7 cellular contexts compared by ENCODE assay signal in the genomic region with DNA sequence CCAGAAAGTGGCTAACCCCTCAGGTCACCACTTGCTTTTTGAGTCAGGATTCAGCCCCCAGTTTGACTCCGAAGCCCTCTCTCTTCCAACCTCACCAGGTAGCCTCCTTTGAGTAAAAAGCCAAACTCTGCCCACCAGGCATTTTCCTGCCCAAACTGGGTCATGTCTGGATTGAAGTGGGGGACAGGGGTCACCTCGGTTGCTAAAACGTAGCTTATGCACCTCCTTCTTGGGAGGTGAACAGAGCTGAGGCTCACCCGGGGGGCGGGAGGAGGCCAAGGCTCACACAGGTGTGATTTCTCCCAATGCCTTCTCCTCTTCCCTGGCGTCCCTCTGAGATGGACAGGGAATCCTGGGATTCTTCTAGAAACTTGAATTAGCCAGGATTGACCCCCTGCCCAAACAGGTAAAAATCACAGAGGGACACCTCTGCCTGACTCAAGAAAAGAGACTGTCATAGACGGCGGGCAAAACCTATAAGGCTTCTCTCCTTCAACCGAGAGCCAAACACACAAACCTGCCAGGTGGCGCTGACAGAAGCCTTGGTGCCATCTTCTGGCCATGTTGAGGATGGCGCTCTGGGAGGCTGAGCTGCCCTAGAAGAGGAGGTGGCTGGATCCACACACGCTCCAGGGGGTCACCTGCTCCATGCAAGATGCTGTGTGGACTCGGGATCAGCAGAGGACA. TPM values are rescaled to one million over a fixed set of nuclear protein-coding genes. Genes with fewer than 3 reads are reported as not detected.
A peak's percentile ranks its signal among the peaks of the same experiment; 100 is the strongest.
DNase-seq lines count a peak whose midpoint lies in the region; TF ChIP-seq lines count a peak whose summit lies in the region.

No MANE protein-coding gene starts in this region.

- DNase-seq in GM12864 (ENCODE audit: low read depth) (no peak), H9 (peak; percentile 86), NCI-H146 treated with DMSO at 0.1 percent for 48 hours (lab: John Stamatoyannopoulos, UW; ENCODE audit: unreplicated experiment) (peak; percentile 70), epithelial cell of proximal tubule (ENCODE audit: low read depth) (peak; percentile 3), NCI-H2107 (lab: John Stamatoyannopoulos, UW) (no peak)
- peak; percentile 86 for DNase-seq in activated CD4-positive, alpha-beta T cell treated with anti-CD3 and anti-CD28 coated beads, Interleukin-2, amount 10 ng/mL, durations not matched to agents 24 days and 14 days

- H3K27me3 Mint-ChIP-seq in H9 (ENCODE audit: low read depth), result peaks cover 12% of the 10 kb centered on the region
- peaks cover 52% of the 10 kb centered on the region for H3K27me3 Mint-ChIP-seq in activated CD4-positive, alpha-beta T cell treated with anti-CD3 and anti-CD28 coated beads, Interleukin-2, amount 10 ng/mL, durations not matched to agents 24 days and 14 days

- no peak overlapping the region for H3K23ac ChIP-seq in H9 (ENCODE audit: insufficient read length, low read depth, low read length)

- H3K36me3 ChIP-seq in neural cell (ENCODE audit: insufficient read depth, low read length), result no peaks in the 10 kb centered on the region

- H4K20me1 ChIP-seq in H9 (ENCODE audit: control insufficient read depth, insufficient read depth, insufficient read length) (no peaks in the 10 kb centered on the region), neural cell (ENCODE audit: insufficient read depth) (no peaks in the 10 kb centered on the region)

- H3K4me2 ChIP-seq in H9 (ENCODE audit: insufficient read depth, insufficient read length, low read length) (no peak overlapping the region), neural cell (ENCODE audit: low read length) (no peak overlapping the region)

- H3F3A ChIP-seq in neural cell (ENCODE audit: insufficient read depth, low read length, poor library complexity, severe bottlenecking), result no peaks in the 10 kb centered on the region

- H3K14ac ChIP-seq in H9 (ENCODE audit: insufficient read depth, low read length), result no peak overlapping the region

- no peak overlapping the region for H2BK12ac ChIP-seq in H9 (ENCODE audit: insufficient read length, low read depth, low read length)

- no peak overlapping the region for H3K27ac ChIP-seq in H9 (ENCODE audit: insufficient read length, low read depth, low read length)
- H3K27ac ChIP-seq in neural cell (ENCODE audit: low read length), result no peak overlapping the region

- no peak overlapping the region for H2AK5ac ChIP-seq in H9 (ENCODE audit: insufficient read length, low read length)

- H3K4me3 ChIP-seq in GM12864 (ENCODE audit: low read depth, low read length), result no peak overlapping the region
- no peak overlapping the region for H3K4me3 ChIP-seq in epithelial cell of proximal tubule (ENCODE audit: low read depth, low read length)
- no peak overlapping the region for H3K4me3 ChIP-seq in neural cell (ENCODE audit: low read length)

- no peak overlapping the region for H3K4ac ChIP-seq in H9 (ENCODE audit: low read depth, low read length)

- H3K9ac ChIP-seq in H9 (ENCODE audit: extremely low read depth, insufficient read length, low read length) (no peak overlapping the region), neural cell (ENCODE audit: low read length) (no peak overlapping the region)

- H4K91ac ChIP-seq in H9 (ENCODE audit: insufficient read length, low read depth, low read length), result no peak overlapping the region

- no peak overlapping the region for H2BK15ac ChIP-seq in H9 (ENCODE audit: low read depth, low read length)

- no peaks in the 10 kb centered on the region for H3K36me3 Mint-ChIP-seq in H9 (ENCODE audit: insufficient read depth in 1 of 3, low read depth in 3 of 3)
- no peaks in the 10 kb centered on the region for H3K36me3 Mint-ChIP-seq in activated CD4-positive, alpha-beta T cell treated with anti-CD3 and anti-CD28 coated beads, Interleukin-2, amount 10 ng/mL, durations not matched to agents 24 days and 14 days (ENCODE audit: low read depth)

- no peak overlapping the region for H4K5ac ChIP-seq in H9 (ENCODE audit: insufficient read length, low read depth, low read length)

- H3K27me3 ChIP-seq in H9 (ENCODE audit: insufficient read depth, low read length) (no peaks in the 10 kb centered on the region), neural cell (ENCODE audit: insufficient read depth, low read depth, low read length) (no peaks in the 10 kb centered on the region)

- no peak overlapping the region for H2BK120ac ChIP-seq in H9 (ENCODE audit: low read depth, low read length, poor library complexity, severe bottlenecking)

- H2BK20ac ChIP-seq in H9 (ENCODE audit: low read depth, low read length, poor library complexity, severe bottlenecking), result no peak overlapping the region

- H3K9me3 ChIP-seq in H9 (ENCODE audit: control insufficient read depth, low read depth, low read length) (no peaks in the 10 kb centered on the region), neural cell (ENCODE audit: low read length) (no peaks in the 10 kb centered on the region)

- no peak overlapping the region for H2AFZ ChIP-seq in H9 (ENCODE audit: low read length)
- no peak overlapping the region for H2AFZ ChIP-seq in neural cell (ENCODE audit: low read depth, low read length)

- no peak overlapping the region for H3K18ac ChIP-seq in H9 (ENCODE audit: insufficient read length, low read depth, low read length)

- H3T11ph ChIP-seq in H9 (ENCODE audit: low read length), result no peak overlapping the region

- TF ChIP-seq CTCF in GM12864 (IDR thresholded peaks at IDR 0.05; ENCODE audit: low read depth, low read length, missing control alignments), result peak; percentile 69
- peak; percentile 81 for TF ChIP-seq CTCF in H9 (conservative IDR thresholded peaks at IDR 0.05)
- peak; percentile 80 for TF ChIP-seq CTCF in epithelial cell of proximal tubule (conservative IDR thresholded peaks at IDR 0.05; ENCODE audit: low read depth, low read length)
- TF ChIP-seq CTCF in neural cell (IDR thresholded peaks at IDR 0.05; ENCODE audit: poor library complexity, severe bottlenecking), result peak; percentile 65

- peak; percentile 59 for TF ChIP-seq RAD21 in neural cell (conservative IDR thresholded peaks at IDR 0.05)

- peaks cover 0 to 1% of the 10 kb centered on the region in 2 experiments; a peak in 1 of 5 replicates for H3K9me3 Mint-ChIP-seq in H9
- no peaks in the 10 kb centered on the region for H3K9me3 Mint-ChIP-seq in activated CD4-positive, alpha-beta T cell treated with anti-CD3 and anti-CD28 coated beads, Interleukin-2, amount 10 ng/mL, durations not matched to agents 24 days and 14 days

- intact Hi-C loops in activated CD4-positive, alpha-beta T cell treated with anti-CD3 and anti-CD28 coated beads, Interleukin-2, amount 10 ng/mL, durations not matched to agents 24 days and 14 days (cut with micrococcal nuclease), result loop anchor here (10.0 kb wide), 1 partner anchor 89 kb away; no protein-coding TSS in a partner anchor

- H3K79me2 ChIP-seq in H9 (ENCODE audit: insufficient read depth, low read length) (no peaks in the 10 kb centered on the region), neural cell (replicated peaks; ENCODE audit: insufficient read depth, low read length) (no peaks in the 10 kb centered on the region)

- H3K4me1 ChIP-seq in H9 (ENCODE audit: insufficient read depth, low read length), result no peaks in the 10 kb centered on the region

- no peaks in the 10 kb centered on the region for H3K23me2 ChIP-seq in H9 (ENCODE audit: insufficient read length, low read depth, low read length, poor library complexity, severe bottlenecking)

- TF ChIP-seq EP300 in neural cell (conservative IDR thresholded peaks at IDR 0.05; ENCODE audit: poor library complexity, severe bottlenecking), result no peak

- no peaks in the 10 kb centered on the region for H3K9me2 ChIP-seq in neural cell (ENCODE audit: insufficient read depth, low read length)

- H3K79me1 ChIP-seq in H9 (ENCODE audit: insufficient read depth, low read depth, low read length, poor library complexity, severe bottlenecking), result no peaks in the 10 kb centered on the region

- H2BK5ac ChIP-seq in H9 (ENCODE audit: insufficient read length, low read length), result no peak overlapping the region

- no peak overlapping the region for H3K4me3 Mint-ChIP-seq in H9
- H3K4me3 Mint-ChIP-seq in activated CD4-positive, alpha-beta T cell treated with anti-CD3 and anti-CD28 coated beads, Interleukin-2, amount 10 ng/mL, durations not matched to agents 24 days and 14 days, result no peak overlapping the region

- H4K8ac ChIP-seq in H9 (replicated peaks; ENCODE audit: insufficient read length, low read depth, low read length), result no peak overlapping the region

- no peak overlapping the region for H3K27ac Mint-ChIP-seq in H9
- no peak overlapping the region for H3K27ac Mint-ChIP-seq in activated CD4-positive, alpha-beta T cell treated with anti-CD3 and anti-CD28 coated beads, Interleukin-2, amount 10 ng/mL, durations not matched to agents 24 days and 14 days

- WGBS in H9 (ENCODE audit: extremely low coverage, insufficient read length, low lambda C conversion rate), result no CpG with 5 or more reads among the region's 13 CpGs

- no peak overlapping the region for H3K56ac ChIP-seq in H9 (ENCODE audit: insufficient read length, low read depth, low read length)

- peaks cover 0 to 2% of the 10 kb centered on the region in 2 experiments; a peak in 1 of 4 replicates for H3K4me1 Mint-ChIP-seq in H9
- no peaks in the 10 kb centered on the region for H3K4me1 Mint-ChIP-seq in activated CD4-positive, alpha-beta T cell treated with anti-CD3 and anti-CD28 coated beads, Interleukin-2, amount 10 ng/mL, durations not matched to agents 24 days and 14 days

TF ChIP-seq in neural cell, 6 proteins besides CTCF, POLR2A, EP300 and RAD21:
- TF ChIP-seq SMC3 (conservative IDR thresholded peaks at IDR 0.05; ENCODE audit: poor library complexity) (peak; percentile 65), EZH2 (IDR thresholded peaks at IDR 0.05; ENCODE audit: borderline replicate concordance, insufficient read depth, low read length, poor library complexity, severe bottlenecking) (no peak)

RNA-seq across cellular contexts. Expression of a gene that starts 51.6 kb away (rescaled TPM):
- not detected in 2 replicates for total RNA-seq in H9 (2021)
- total RNA-seq in activated CD4-positive, alpha-beta T cell treated with anti-CD3 and anti-CD28 coated beads, Interleukin-2, amount 10 ng/mL, durations not matched to agents 24 days and 14 days, result not detected in 2 replicates
- total RNA-seq in epithelial cell of proximal tubule, result not detected in 2 replicates
- 0.20 TPM in 1 of 2 replicates, not detected in the other for polyA plus RNA-seq in neural cell
- 0.49 TPM in 1 of 2 replicates, not detected in the other for polyA minus RNA-seq in neural cell

Comparison
In these comparisons a context has a peak if more than half of its experiments do, and no peak if none do; other contexts are left out.
1. DNase-seq: peak in H9 (single experiment), NCI-H146 treated with DMSO at 0.1 percent for 48 hours (single experiment), activated CD4-positive, alpha-beta T cell treated with anti-CD3 and anti-CD28 coated beads, Interleukin-2, amount 10 ng/mL, durations not matched to agents 24 days and 14 days (single experiment) and epithelial cell of proximal tubule (single experiment); none in GM12864 (single experiment) and NCI-H2107 (single experiment).
2. Peak in every context shown above with its lines, with median percentiles within 50 percentile points of each other: CTCF ChIP-seq.